1 cellular context compared by ENCODE assay signal in genomic region chr10:100670368-100670767, GRCh38.
TF ChIP-seq lines count a peak whose summit lies in the region.

No MANE protein-coding gene starts in this region.

TF ChIP-seq in HepG2, 621 proteins besides CTCF, POLR2A, EP300 and RAD21 (continued from another document):
- TF ChIP-seq ZNF407 (CRISPR knock-in tag; IDR thresholded peaks at IDR 0.05; ENCODE audit: not compliant biosample characterization) (no peak), ZNF574 (CRISPR knock-in tag; IDR thresholded peaks at IDR 0.05) (no peak), RFX5 (IDR thresholded peaks at IDR 0.05; ENCODE audit: low read depth, low read length) (no peak), GRHL1 (CRISPR knock-in tag; conservative IDR thresholded peaks at IDR 0.05) (no peak), SP1 (IDR thresholded peaks at IDR 0.05) (no peak), SP1 (CRISPR knock-in tag; IDR thresholded peaks at IDR 0.05) (no peak), PCBP1 (IDR thresholded peaks at IDR 0.05; ENCODE audit: borderline replicate concordance, low read depth, low read length) (no peak)
